Comparison of ENCODE assay signal across 3 cellular contexts in the genomic region with DNA sequence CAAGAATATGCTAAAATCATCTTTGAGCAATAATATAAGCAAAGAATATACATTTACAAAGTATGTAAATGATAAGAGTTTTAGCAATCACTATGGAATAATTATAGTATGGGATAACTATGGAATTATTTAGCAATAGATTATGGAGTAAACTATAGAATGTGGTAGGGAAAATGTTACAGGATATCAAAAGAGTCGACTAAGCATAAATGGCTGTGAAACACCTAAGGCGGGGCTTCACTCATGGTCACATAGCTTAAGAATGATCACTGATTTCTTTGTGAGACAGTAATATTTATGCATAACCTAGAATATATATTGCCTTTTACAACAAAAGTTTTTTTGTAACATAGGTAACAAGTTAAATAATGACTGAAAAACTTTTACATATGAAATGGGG.
TF ChIP-seq lines count a peak whose summit lies in the region.

No MANE protein-coding gene starts in this region.

TF ChIP-seq in A549, 52 proteins besides CTCF, POLR2A, EP300 and RAD21:
- no peak for TF ChIP-seq RCOR1 (IDR thresholded peaks at IDR 0.05; ENCODE audit: low read depth, low read length)
- no peak for TF ChIP-seq EHMT2 (IDR thresholded peaks at IDR 0.05; ENCODE audit: low read depth)
- TF ChIP-seq FOSL2 (IDR thresholded peaks at IDR 0.05): no peak
- no peak for TF ChIP-seq FOSL2 (CRISPR knock-in tag; IDR thresholded peaks at IDR 0.05)
- TF ChIP-seq MAFK (IDR thresholded peaks at IDR 0.05; ENCODE audit: partially characterized antibody): peak; percentile 50
- TF ChIP-seq HEYL (CRISPR knock-in tag; IDR thresholded peaks at IDR 0.05): no peak
- TF ChIP-seq, protein P1, sequence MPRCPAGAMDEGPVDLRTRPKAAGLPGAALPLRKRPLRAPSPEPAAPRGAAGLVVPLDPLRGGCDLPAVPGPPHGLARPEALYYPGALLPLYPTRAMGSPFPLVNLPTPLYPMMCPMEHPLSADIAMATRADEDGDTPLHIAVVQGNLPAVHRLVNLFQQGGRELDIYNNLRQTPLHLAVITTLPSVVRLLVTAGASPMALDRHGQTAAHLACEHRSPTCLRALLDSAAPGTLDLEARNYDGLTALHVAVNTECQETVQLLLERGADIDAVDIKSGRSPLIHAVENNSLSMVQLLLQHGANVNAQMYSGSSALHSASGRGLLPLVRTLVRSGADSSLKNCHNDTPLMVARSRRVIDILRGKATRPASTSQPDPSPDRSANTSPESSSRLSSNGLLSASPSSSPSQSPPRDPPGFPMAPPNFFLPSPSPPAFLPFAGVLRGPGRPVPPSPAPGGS (IDR thresholded peaks at IDR 0.05): no peak
- TF ChIP-seq, protein P2, sequence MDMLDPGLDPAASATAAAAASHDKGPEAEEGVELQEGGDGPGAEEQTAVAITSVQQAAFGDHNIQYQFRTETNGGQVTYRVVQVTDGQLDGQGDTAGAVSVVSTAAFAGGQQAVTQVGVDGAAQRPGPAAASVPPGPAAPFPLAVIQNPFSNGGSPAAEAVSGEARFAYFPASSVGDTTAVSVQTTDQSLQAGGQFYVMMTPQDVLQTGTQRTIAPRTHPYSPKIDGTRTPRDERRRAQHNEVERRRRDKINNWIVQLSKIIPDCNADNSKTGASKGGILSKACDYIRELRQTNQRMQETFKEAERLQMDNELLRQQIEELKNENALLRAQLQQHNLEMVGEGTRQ (IDR thresholded peaks at IDR 0.05): no peak
- no peak for TF ChIP-seq KDM5A (IDR thresholded peaks at IDR 0.05)

TF ChIP-seq in K562, 482 proteins besides CTCF, POLR2A, EP300 and RAD21:
- TF ChIP-seq ZNF41 (CRISPR knock-in tag; conservative IDR thresholded peaks at IDR 0.05): no peak
- peak; percentile 29; the same call in 1 of the 2 replicates for TF ChIP-seq ZNF316 (IDR thresholded peaks at IDR 0.05)
- peak; percentile 6; the same call in 1 of the 2 replicates for TF ChIP-seq MAFF (IDR thresholded peaks at IDR 0.05; ENCODE audit: low read length)
- TF ChIP-seq MAFG (tag; conservative IDR thresholded peaks at IDR 0.05): 0 out of 2 replicates have a peak, but pooled peaks have one; percentile 16

TF ChIP-seq in SK-N-SH treated with all-trans-retinoic acid at 6 μM for 48 hours, 23 proteins besides CTCF, POLR2A, EP300 and RAD21:
- no peak for TF ChIP-seq ZFP30 (CRISPR knock-in tag; IDR thresholded peaks at IDR 0.05)
- no peak for TF ChIP-seq ISL1 (CRISPR knock-in tag; IDR thresholded peaks at IDR 0.05)
